Comparison of ENCODE assay signal across 23 cellular contexts in genomic region chr3:46438831-46439230, GRCh38. TPM values are rescaled to one million over a fixed set of nuclear protein-coding genes. Genes with fewer than 3 reads are reported as not detected.
DNase-seq lines count a peak whose midpoint lies in the region; FAIRE-seq and TF ChIP-seq lines count a peak whose summit lies in the region.
"Had no signal": no experiment of that assay in that cellular context is flagged by ENCODE, and none has a peak within 500 bp of the region (broad histone marks: within the 10 kb centered on the region; RNA-seq: fewer than 3 reads in every experiment).

No MANE protein-coding gene starts in this region.

- H3K9ac ChIP-seq in kidney (ENCODE audit: low read length in 2 of 2) = no peak overlapping the region

- no peak for FAIRE-seq in kidney (lab: Jason Lieb, UNC)
- FAIRE-seq: GM18507, RCC 7860 had no signal

- H3K9me3 ChIP-seq in kidney (ENCODE audit: control insufficient read depth in 1 of 2, low read length in 2 of 2) = no peaks in the 10 kb centered on the region
- H3K9me3 ChIP-seq: SJCRH30 had no signal

- H3K27ac ChIP-seq in kidney (ENCODE audit: low read depth in 2 of 2, low read length in 2 of 2) = no peak overlapping the region
- H3K27ac ChIP-seq: C4-2B, SJCRH30 had no signal

- TF ChIP-seq POLR2A in NB4 (IDR thresholded peaks at IDR 0.05; ENCODE audit: extremely low read depth, insufficient read length) = no peak

- H3K36me3 ChIP-seq in kidney (ENCODE audit: control insufficient read depth in 1 of 2, insufficient read depth in 2 of 2, low read length in 2 of 2) = no peaks in the 10 kb centered on the region
- H3K36me3 ChIP-seq: SJCRH30 had no signal

- H3K4me3 ChIP-seq in NB4 (ENCODE audit: low read depth, low read length) (no peak overlapping the region), kidney (ENCODE audit: low read length in 2 of 2) (no peak overlapping the region)
- H3K4me3 ChIP-seq: SJCRH30 had no signal

- intact Hi-C loops in kidney (cut with DNase I) = no loop called here

- H3K4me1 ChIP-seq in kidney (ENCODE audit: control insufficient read depth in 1 of 2, insufficient read depth in 1 of 2, low read depth in 1 of 2, low read length in 2 of 2) = no peaks in the 10 kb centered on the region
- H3K4me1 ChIP-seq: SJCRH30 had no signal

- DNase-seq in GF-D8 (lab: John Stamatoyannopoulos, UW) (peak; percentile 32), NB4 (ENCODE audit: low read depth) (peak; percentile 63), cerebellum (ENCODE audit: low spot score) (peak; percentile 76), superior temporal gyrus (ENCODE audit: extremely low spot score) (peak; percentile 32), kidney (no peak), hepatic stellate cell (ENCODE audit: low spot score) (no peak), DMS153 treated with DMSO at 0.1 percent for 48 hours (lab: John Stamatoyannopoulos, UW; ENCODE audit: unreplicated experiment) (no peak)
- DNase-seq: DMS79 treated with DMSO at 0.1 percent for 48 hours, IMR-90, Kasumi-1, MV-4-11, NCI-H1694, NCI-H2081, NCI-H2171 treated with DMSO at 0.1 percent for 48 hours, NCI-H524 treated with DMSO at 0.1 percent for 48 hours, NCI-H82, OCI-M1, SJCRH30, T-helper 1 cell had no signal

- TF ChIP-seq CTCF in NB4 (IDR thresholded peaks at IDR 0.05; ENCODE audit: low read depth, low read length) = no peak
- TF ChIP-seq CTCF in kidney (IDR thresholded peaks at IDR 0.05; ENCODE audit: borderline replicate concordance, extremely low read depth, insufficient read depth) = no peak

RNA-seq across cellular contexts. Expression of gene LTF, which starts 25.9 kb away (rescaled TPM):
- total RNA-seq in cerebellum (0.36 TPM), kidney (1,823 TPM)
- polyA plus RNA-seq in kidney (ENCODE audit: insufficient read depth, low read depth, low replicate concordance) = 34.7 TPM
- total RNA-seq: H4, IMR-90, SJCRH30 had no signal
- polyA plus RNA-seq: IMR-90 had no signal

RNA-seq across cellular contexts. Expression of gene CCRL2, which starts 31.8 kb away (rescaled TPM):
- total RNA-seq in cerebellum = 0.36 TPM
- 2.8 TPM for total RNA-seq in kidney
- polyA plus RNA-seq in kidney (ENCODE audit: insufficient read depth, low read depth, low replicate concordance) = 2.1 TPM
- total RNA-seq: SJCRH30 had no signal

RNA-seq across cellular contexts. Expression of gene RTP3, which starts 58.9 kb away (rescaled TPM):
- total RNA-seq in cerebellum = not detected
- total RNA-seq in kidney = not detected
- 0.30 TPM for polyA plus RNA-seq in kidney (ENCODE audit: insufficient read depth, low read depth, low replicate concordance)
- total RNA-seq: SJCRH30 had no signal

Comparison
In these comparisons a context has a peak if more than half of its experiments do, and no peak if none do; other contexts are left out.
1. DNase-seq: peak in GF-D8 (single experiment), NB4 (single experiment), cerebellum (single experiment) and superior temporal gyrus (single experiment); none in kidney (single experiment), hepatic stellate cell (single experiment) and DMS153 treated with DMSO at 0.1 percent for 48 hours (single experiment).
2. RNA of gene LTF, which starts 25.9 kb away (total RNA-seq): 1,823 TPM in kidney (single experiment); 0.36 TPM in cerebellum (single experiment); every median in the first group is over 1,000 times any median in the second.